In genomic region chr7:11830582-11831382, GRCh38 we compare ENCODE assay signal across 9 cellular contexts. TPM values are rescaled to one million over a fixed set of nuclear protein-coding genes. Genes with fewer than 3 reads are reported as not detected.
DNase-seq lines count a peak whose midpoint lies in the region; ATAC-seq and TF ChIP-seq lines count a peak whose summit lies in the region.
"Had no signal": no experiment of that assay in that cellular context is flagged by ENCODE, and none has a peak within 500 bp of the region (broad histone marks: within the 10 kb centered on the region; RNA-seq: fewer than 3 reads in every experiment).

No MANE protein-coding gene starts in this region.

- DNase-seq in Caco-2: no peak
- peak; percentile 63 for DNase-seq in NCI-H526 treated with DMSO at 0.1 percent for 48 hours (lab: John Stamatoyannopoulos, UW)
- DNase-seq in fibroblast of pulmonary artery (ENCODE audit: low read depth): peak; percentile 55
- no peak for DNase-seq in omental fat pad (ENCODE audit: low spot score)
- DNase-seq in CD4-positive, alpha-beta T cell: no peak
- DNase-seq in activated CD4-positive, alpha-beta T cell treated with anti-CD3 and anti-CD28 coated beads for 1 hour: no peak
- DNase-seq in activated CD4-positive, alpha-beta T cell treated with anti-CD3 and anti-CD28 coated beads, Interleukin-2, amount 50 U/mL, for 4 hours: no peak

- H3K27me3 ChIP-seq in Caco-2 (replicated peaks; ENCODE audit: control insufficient read depth, insufficient read depth, low read length): no peaks in the 10 kb centered on the region; the same call in 1 of the 2 replicates
- H3K27me3 ChIP-seq in CD4-positive, alpha-beta T cell (ENCODE audit: control insufficient read depth, insufficient read depth, low read length): peaks cover 29% of the 10 kb centered on the region

- no TSS peak for BruUV-seq in Caco-2 (replicated peaks; lab: Mats Ljungman, UMichigan)

- no peaks in the 10 kb centered on the region for H3K9me3 ChIP-seq in Caco-2
- no peaks in the 10 kb centered on the region for H3K9me3 ChIP-seq in CD4-positive, alpha-beta T cell (ENCODE audit: control insufficient read depth, low read length)

- H3K4me1 Mint-ChIP-seq in Caco-2 (ENCODE audit: low read depth, unreplicated experiment): no peaks in the 10 kb centered on the region
- peaks cover 10% of the 10 kb centered on the region for H3K4me1 Mint-ChIP-seq in CD4-positive, alpha-beta T cell (ENCODE audit: low read depth)
- H3K4me1 Mint-ChIP-seq: central memory CD8-positive, alpha-beta T cell had no signal

- H3K27me3 Mint-ChIP-seq in Caco-2 (ENCODE audit: insufficient read depth, unreplicated experiment): peaks cover 21% of the 10 kb centered on the region
- peaks cover 48% of the 10 kb centered on the region for H3K27me3 Mint-ChIP-seq in CD4-positive, alpha-beta T cell

- intact Hi-C loops in Caco-2 (cut with micrococcal nuclease; ENCODE audit: unreplicated experiment): loop anchor here (5.0 kb wide), 1 partner anchor 403 kb away; no protein-coding TSS in a partner anchor
- intact Hi-C loops in CD4-positive, alpha-beta T cell (cut with DNase I, micrococcal nuclease): loop anchor here (10.0 kb wide), 2 partner anchors 494 to 664 kb away; no protein-coding TSS in a partner anchor

- H3K27ac ChIP-seq in CD4-positive, alpha-beta T cell (ENCODE audit: low read depth, low read length): no peak overlapping the region

- no peaks in the 10 kb centered on the region for H3K9me3 Mint-ChIP-seq in Caco-2 (ENCODE audit: unreplicated experiment)
- H3K9me3 Mint-ChIP-seq in CD4-positive, alpha-beta T cell: no peaks in the 10 kb centered on the region

- ATAC-seq in omental fat pad (ENCODE audit: low FRiP score): peak; percentile 45
- no peak for ATAC-seq in CD4-positive, alpha-beta T cell (ENCODE audit: poor library complexity)
- no peak for ATAC-seq in HG03135 (IDR thresholded peaks at IDR 0.05; ENCODE audit: unreplicated experiment)

- H3K27ac Mint-ChIP-seq in Caco-2 (ENCODE audit: unreplicated experiment): no peak overlapping the region
- no peak overlapping the region for H3K27ac Mint-ChIP-seq in CD4-positive, alpha-beta T cell

- H3K36me3 Mint-ChIP-seq in Caco-2 (ENCODE audit: insufficient read depth, unreplicated experiment): no peaks in the 10 kb centered on the region
- H3K36me3 Mint-ChIP-seq in CD4-positive, alpha-beta T cell (ENCODE audit: low read depth): no peaks in the 10 kb centered on the region

- H3K4me1 ChIP-seq in Caco-2: peaks cover 7% of the 10 kb centered on the region

- H3K4me3 Mint-ChIP-seq in Caco-2 (ENCODE audit: unreplicated experiment): peak overlapping the region; percentile 71
- H3K4me3 Mint-ChIP-seq in CD4-positive, alpha-beta T cell: no peak overlapping the region
- H3K4me3 Mint-ChIP-seq: central memory CD8-positive, alpha-beta T cell had no signal

- H3K4me3 ChIP-seq in Caco-2 (ENCODE audit: low read depth, low read length) (no peak overlapping the region), fibroblast of pulmonary artery (replicated peaks; ENCODE audit: low read depth, low read length) (peak overlapping the region; percentile 69)

- CTCF ChIA-PET in Caco-2 (lab: Charles Lee): interaction anchor here (1.0 to 1.2 kb wide), 2 partner anchors 82 to 492 kb away, joined by 3 to 4 read pairs; no protein-coding TSS in a partner anchor
- CTCF ChIA-PET in CD4-positive, alpha-beta T cell (lab: Charles Lee): no interaction called here

- POLR2A ChIA-PET in Caco-2 (lab: Charles Lee): no interaction called here
- POLR2A ChIA-PET in CD4-positive, alpha-beta T cell (lab: Charles Lee): no interaction called here

- no peaks in the 10 kb centered on the region for H3K36me3 ChIP-seq in Caco-2 (ENCODE audit: control insufficient read depth, insufficient read depth, low read length)

- TF ChIP-seq CTCF in Caco-2 (IDR thresholded peaks at IDR 0.05; ENCODE audit: insufficient read depth in 1 of 2, low read depth in 1 of 2, low read length in 1 of 2, severe bottlenecking in 1 of 2, unreplicated experiment in 1 of 2) (no peak), fibroblast of pulmonary artery (IDR thresholded peaks at IDR 0.05; ENCODE audit: low read length, missing control alignments) (no peak), omental fat pad (IDR thresholded peaks at IDR 0.05) (no peak)
- no peak for TF ChIP-seq CTCF in CD4-positive, alpha-beta T cell (IDR thresholded peaks at IDR 0.05)

RNA-seq across cellular contexts. Expression of gene THSD7A, which starts 1.2 kb away (rescaled TPM):
- total RNA-seq in Caco-2 (2022) (0.05 TPM in 2 replicates), omental fat pad (10 to 100 TPM in 1 of 4 donors, 1 to 10 TPM in 3; 3.9 to 12.3 (median 5.9) TPM)
- total RNA-seq in CD4-positive, alpha-beta T cell: not detected

Comparison
In these comparisons a context has a peak if more than half of its experiments do, and no peak if none do; other contexts are left out.
1. DNase-seq: peak in NCI-H526 treated with DMSO at 0.1 percent for 48 hours (single experiment) and fibroblast of pulmonary artery (single experiment); none in Caco-2 (0 of 2), omental fat pad (single experiment), CD4-positive, alpha-beta T cell (0 of 10), activated CD4-positive, alpha-beta T cell treated with anti-CD3 and anti-CD28 coated beads for 1 hour (single experiment) and activated CD4-positive, alpha-beta T cell treated with anti-CD3 and anti-CD28 coated beads, Interleukin-2, amount 50 U/mL, for 4 hours (0 of 2).